ENCODE assay signal across 37 cellular contexts in the genomic region with DNA sequence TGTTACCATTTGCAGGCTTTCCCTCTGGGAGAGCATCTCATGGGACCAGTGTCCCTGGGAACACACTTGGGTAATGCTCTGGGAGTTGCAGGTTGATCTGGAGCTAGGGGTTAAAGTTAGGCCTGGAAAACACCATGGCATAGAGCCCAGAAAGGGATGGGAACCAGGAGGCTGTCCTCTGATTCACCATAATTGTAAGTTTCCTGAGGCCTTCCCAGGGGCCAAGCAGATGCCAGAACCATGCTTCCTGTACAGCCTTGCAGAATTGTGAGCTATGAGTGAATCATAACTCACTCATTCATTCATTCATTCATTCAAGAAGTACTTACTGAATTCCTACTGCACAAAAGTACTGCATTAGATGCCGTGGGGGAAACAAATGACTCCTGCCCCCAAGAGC. TPM values are rescaled to one million over a fixed set of nuclear protein-coding genes. Genes with fewer than 3 reads are reported as not detected.
DNase-seq lines count a peak whose midpoint lies in the region; ATAC-seq and TF ChIP-seq lines count a peak whose summit lies in the region.
"Had no signal": no experiment of that assay in that cellular context is flagged by ENCODE, and none has a peak within 500 bp of the region (broad histone marks: within the 10 kb centered on the region; RNA-seq: fewer than 3 reads in every experiment).

No MANE protein-coding gene starts in this region.

- BruUV-seq in mammary epithelial cell (replicated peaks; lab: Mats Ljungman, UMichigan) = no TSS peak

- H3K4me3 ChIP-seq in mammary epithelial cell (replicated peaks in 1 of 3; ENCODE audit: insufficient read depth in 1 of 3, low read depth in 2 of 3, low read length in 3 of 3) (no peak overlapping the region), fibroblast of pulmonary artery (replicated peaks; ENCODE audit: low read depth, low read length) (no peak overlapping the region), osteoblast (ENCODE audit: insufficient read depth, low read length) (no peak overlapping the region)
- H3K4me3 ChIP-seq: body of pancreas, heart left ventricle, lung, pancreas, Peyer's patch, right lobe of liver, SJSA1, suprapubic skin, upper lobe of right lung had no signal

- no peak for ATAC-seq in GM21515 (IDR thresholded peaks at IDR 0.05; ENCODE audit: unreplicated experiment)
- ATAC-seq in HG03135 (IDR thresholded peaks at IDR 0.05; ENCODE audit: unreplicated experiment) = no peak
- ATAC-seq in HG03095 (IDR thresholded peaks at IDR 0.05; ENCODE audit: unreplicated experiment) = no peak
- ATAC-seq: activated T-cell treated with anti-CD3 and anti-CD28 coated beads, Interleukin-2, amount 50 U/mL, for 4 hours; body of pancreas; esophagus mucosa; heart left ventricle; pancreas; right lobe of liver; stimulated activated memory B cell treated with anti-CD40 and anti-IgM and Interleukin-4, amounts not matched to agents 10 μg/mL and 1 μg/mL and 100 μg/mL, for 72 hours; upper lobe of right lung had no signal

- no peak overlapping the region for H3K27ac ChIP-seq in mammary epithelial cell (ENCODE audit: insufficient read depth, low read depth, low read length)
- H3K27ac ChIP-seq in osteoblast (ENCODE audit: low read depth, low read length) = no peak overlapping the region
- no peak overlapping the region for H3K27ac ChIP-seq in substantia nigra (ENCODE audit: low read depth, low read length, poor library complexity, severe bottlenecking)
- H3K27ac ChIP-seq: body of pancreas, KMS-11, pancreas, Peyer's patch, right lobe of liver, SJSA1, suprapubic skin, upper lobe of right lung had no signal

- H3K4me2 ChIP-seq in mammary epithelial cell (ENCODE audit: insufficient read depth, low read depth, low read length) (no peak overlapping the region), osteoblast (ENCODE audit: insufficient read depth, low read length) (no peak overlapping the region)
- H3K4me2 ChIP-seq: KMS-11 had no signal

- CTCF ChIA-PET in mammary epithelial cell (lab: Charles Lee; ENCODE audit: low non-redundant PET) = no interaction called here

- H2AFZ ChIP-seq in mammary epithelial cell (ENCODE audit: low read depth, low read length) (no peak overlapping the region), osteoblast (ENCODE audit: low read length) (no peak overlapping the region)

- DNase-seq in HCEC 1CT (peak; percentile 4), mammary epithelial cell (peak; percentile 14), fibroblast of pulmonary artery (ENCODE audit: low read depth) (peak; percentile 44), osteoblast (ENCODE audit: insufficient read length, low spot score, missing footprints) (peak; percentile 66), substantia nigra (lab: John Stamatoyannopoulos, UW) (no peak)
- DNase-seq: ACHN; activated B cell treated with CpG ODN at 0.5 μM for 24 hours; activated CD4-positive, alpha-beta T cell treated with anti-CD3 and anti-CD28 coated beads, Interleukin-2, amount 50 U/mL, for 1 hour; activated gamma-delta T cell treated with Interleukin-2 at 50 U/mL for 16 hours; activated T-cell treated with anti-CD3 and anti-CD28 coated beads, Interleukin-2, amount 50 U/mL, for 4 hours; BE2C; body of pancreas; DMS153; effector memory CD4-positive, alpha-beta T cell; GDM1; heart left ventricle; kidney glomerular epithelial cell; MV-4-11; NCI-H187; NCI-H2171 treated with DMSO at 0.1 percent for 48 hours; NCI-H524; pancreas; Peyer's patch; stimulated activated CD4-positive, alpha-beta T cell treated with anti-CD3 and anti-CD28 coated beads, Interleukin-4, amount 100 ng/mL, for 4 hours; upper lobe of right lung had no signal

- intact Hi-C loops in mammary epithelial cell (cut with micrococcal nuclease) = no loop called here

- no peak for TF ChIP-seq CTCF in mammary epithelial cell (conservative IDR thresholded peaks at IDR 0.05 in 1 of 2, IDR thresholded peaks at IDR 0.05 in 1 of 2; ENCODE audit: extremely low read depth in 1 of 2, insufficient read depth in 1 of 2, low read depth in 1 of 2, low read length in 2 of 2)
- TF ChIP-seq CTCF in fibroblast of pulmonary artery (IDR thresholded peaks at IDR 0.05; ENCODE audit: low read length, missing control alignments) = no peak
- TF ChIP-seq CTCF in osteoblast (IDR thresholded peaks at IDR 0.05; ENCODE audit: extremely low read depth, low read depth, low read length) = no peak

- WGBS in mammary epithelial cell (ENCODE audit: low coverage, missing lambda C conversion rate) = 83% methylated on average over 1 of the region's 1 CpG

- no peaks in the 10 kb centered on the region for H3K9me3 ChIP-seq in mammary epithelial cell (replicated peaks; ENCODE audit: insufficient read depth, low read length)
- H3K9me3 ChIP-seq in osteoblast (ENCODE audit: low read depth, low read length) = peaks cover 2% of the 10 kb centered on the region
- H3K9me3 ChIP-seq: BE2C, body of pancreas, heart left ventricle, pancreas, Peyer's patch, right lobe of liver, suprapubic skin, upper lobe of right lung had no signal

- in situ Hi-C loops in mammary epithelial cell (cut with MboI; ENCODE audit: low sequenced_read_pairs in 2 of 2) = no loop called here

- H3K27me3 ChIP-seq in mammary epithelial cell (ENCODE audit: insufficient read depth, low read length) (no peaks in the 10 kb centered on the region), osteoblast (ENCODE audit: insufficient read depth, low read length) (peaks cover 15% of the 10 kb centered on the region)
- H3K27me3 ChIP-seq: BE2C, body of pancreas, pancreas, Peyer's patch, right lobe of liver had no signal

- dilution Hi-C loops in mammary epithelial cell (cut with HindIII; ENCODE audit: low sequenced_read_pairs) = no loop called here

- H3K79me2 ChIP-seq in mammary epithelial cell (ENCODE audit: insufficient read depth, low read length) (no peaks in the 10 kb centered on the region), osteoblast (ENCODE audit: insufficient read depth, low read length) (no peaks in the 10 kb centered on the region)

- H3K36me3 ChIP-seq in mammary epithelial cell (ENCODE audit: insufficient read depth, low read length) (no peaks in the 10 kb centered on the region), osteoblast (ENCODE audit: insufficient read depth, low read length) (no peaks in the 10 kb centered on the region)
- H3K36me3 ChIP-seq: BE2C, heart left ventricle, pancreas, Peyer's patch, right lobe of liver, SJSA1, suprapubic skin, upper lobe of right lung had no signal

- no peak overlapping the region for H3K9ac ChIP-seq in mammary epithelial cell (ENCODE audit: insufficient read depth, low read length)
- H3K9ac ChIP-seq: KMS-11 had no signal

- H4K20me1 ChIP-seq in mammary epithelial cell (ENCODE audit: insufficient read depth, low read length) (no peaks in the 10 kb centered on the region), osteoblast (ENCODE audit: insufficient read depth, low read length) (no peaks in the 10 kb centered on the region)

- H3K4me1 ChIP-seq in mammary epithelial cell (ENCODE audit: insufficient read depth, low read length) (no peaks in the 10 kb centered on the region), osteoblast (ENCODE audit: insufficient read depth, low read length) (no peaks in the 10 kb centered on the region)
- H3K4me1 ChIP-seq: BE2C, body of pancreas, pancreas, Peyer's patch, right lobe of liver, SJSA1, suprapubic skin, upper lobe of right lung had no signal

RNA-seq across cellular contexts. Expression of gene LACTBL1, which starts 50.0 kb away (rescaled TPM):
- total RNA-seq in mammary epithelial cell (not detected), osteoblast (under 0.01 TPM in 1 of 2 replicates, not detected in the other)
- polyA plus RNA-seq in mammary epithelial cell = not detected
- not detected for polyA minus RNA-seq in mammary epithelial cell
- total RNA-seq: activated B cell treated with CpG ODN at 0.5 μM for 24 hours; activated T-cell treated with anti-CD3 and anti-CD28 coated beads, Interleukin-2, amount 50 U/mL, for 4 hours; body of pancreas; esophagus mucosa; H4; heart left ventricle; lung; pancreas; Peyer's patch; right lobe of liver; SJSA1; suprapubic skin; upper lobe of right lung had no signal
- polyA plus RNA-seq: heart left ventricle, lung, neural cell, pancreas had no signal

Comparison
In these comparisons a context has a peak if more than half of its experiments do, and no peak if none do; other contexts are left out.
1. DNase-seq: peak in HCEC 1CT (single experiment), mammary epithelial cell (single experiment), fibroblast of pulmonary artery (single experiment) and osteoblast (single experiment); none in substantia nigra (0 of 49).